ENCODE assay signal across 9 cellular contexts in the genomic region with DNA sequence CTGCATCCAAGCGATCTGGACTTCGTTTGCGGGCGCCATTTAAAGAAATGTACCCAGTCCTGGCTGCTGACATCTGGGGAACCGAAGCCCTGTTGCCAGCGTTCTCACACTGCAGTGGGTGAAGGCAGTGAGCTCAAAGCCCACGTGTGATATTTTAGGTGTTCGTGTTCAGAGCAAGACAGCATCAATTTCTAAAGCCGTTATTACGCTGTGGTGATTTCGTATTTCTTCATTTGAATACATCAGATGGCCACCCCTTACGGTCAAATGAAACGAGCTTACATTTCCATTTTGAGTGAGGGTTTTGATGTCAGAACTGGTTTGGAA. TPM values are rescaled to one million over a fixed set of nuclear protein-coding genes. Genes with fewer than 3 reads are reported as not detected.
DNase-seq lines count a peak whose midpoint lies in the region; ATAC-seq and TF ChIP-seq lines count a peak whose summit lies in the region.
"Had no signal": no experiment of that assay in that cellular context is flagged by ENCODE, and none has a peak within 500 bp of the region (broad histone marks: within the 10 kb centered on the region; RNA-seq: fewer than 3 reads in every experiment).

No MANE protein-coding gene starts in this region.

- H3K79me2 ChIP-seq in fibroblast of lung (ENCODE audit: control insufficient read depth, insufficient read depth, low read length): no peaks in the 10 kb centered on the region

- peak overlapping the region; percentile 68 for H3K4me3 Mint-ChIP-seq in activated CD4-positive, alpha-beta T cell treated with anti-CD3 and anti-CD28 coated beads for 36 hours

- ATAC-seq in activated CD4-positive, alpha-beta T cell treated with anti-CD3 and anti-CD28 coated beads for 36 hours: peak; percentile 22
- ATAC-seq in GM18520 (IDR thresholded peaks at IDR 0.05; ENCODE audit: unreplicated experiment): no peak

- intact Hi-C loops in activated CD4-positive, alpha-beta T cell treated with anti-CD3 and anti-CD28 coated beads for 36 hours (cut with DNase I, micrococcal nuclease): loop anchor here (10.0 kb wide), 2 partner anchors 218 to 342 kb away; no protein-coding TSS in a partner anchor

- peak overlapping the region; percentile 71 for H3K9ac ChIP-seq in fibroblast of lung (ENCODE audit: insufficient read depth, low read length)

- peak overlapping the region; percentile 72 to 86 (median 76) for H3K4me3 ChIP-seq in fibroblast of lung (replicated peaks in 1 of 4; ENCODE audit: control extremely low read depth in 1 of 4, insufficient read depth in 1 of 4, low read depth in 3 of 4, low read length in 4 of 4)
- H3K4me3 ChIP-seq in retinal pigment epithelial cell (ENCODE audit: low read length): peak overlapping the region; percentile 67

- peaks cover 2% of the 10 kb centered on the region for H3K4me1 ChIP-seq in fibroblast of lung (ENCODE audit: control insufficient read depth, extremely low read depth, insufficient read depth, low read length)

- no peak for DNase-seq in activated CD4-positive, alpha-beta T cell treated with anti-CD3 and anti-CD28 coated beads for 36 hours
- DNase-seq in activated CD4-positive, alpha-beta T cell treated with anti-CD3 and anti-CD28 coated beads, Interleukin-2, amount 50 U/mL, for 48 hours: no peak
- DNase-seq in RWPE1 (ENCODE audit: low spot score) (no peak), fibroblast of lung (ENCODE audit: low read depth in 2 of 2) (peak in 1 of 2 donors; percentile 38), retinal pigment epithelial cell (ENCODE audit: low read depth) (no peak), dedifferentiated amniotic fluid mesenchymal stem cell (ENCODE audit: extremely low spot score) (no peak)
- no peak for DNase-seq in activated CD4-positive, alpha-beta T cell treated with anti-CD3 and anti-CD28 coated beads, Interleukin-2, amount 50 U/mL, for 1 hour

- peaks cover 2% of the 10 kb centered on the region for H3K36me3 Mint-ChIP-seq in activated CD4-positive, alpha-beta T cell treated with anti-CD3 and anti-CD28 coated beads for 36 hours (ENCODE audit: low read depth)

- no peaks in the 10 kb centered on the region for H4K20me1 ChIP-seq in fibroblast of lung (ENCODE audit: control insufficient read depth, extremely low read depth, insufficient read depth, low read length)

- CTCF ChIA-PET in activated CD4-positive, alpha-beta T cell treated with anti-CD3 and anti-CD28 coated beads for 36 hours (lab: Charles Lee): interaction anchor here (0.5 to 3.4 kb wide), 5 partner anchors 39 to 397 kb away, joined by 3 to 43 read pairs (median 3); no protein-coding TSS in a partner anchor
- CTCF ChIA-PET in RWPE1 (lab: Yijun Ruan, JAX): interaction anchor here (0.6 kb wide), 1 partner anchor 326 kb away, joined by 3 read pairs; no protein-coding TSS in a partner anchor

- H3K27ac Mint-ChIP-seq in activated CD4-positive, alpha-beta T cell treated with anti-CD3 and anti-CD28 coated beads for 36 hours: no peak overlapping the region

- peak overlapping the region; percentile 97 for H3K4me2 ChIP-seq in fibroblast of lung (ENCODE audit: extremely low read depth, insufficient read depth, low read length)

- peaks cover 17% of the 10 kb centered on the region for H3K27me3 Mint-ChIP-seq in activated CD4-positive, alpha-beta T cell treated with anti-CD3 and anti-CD28 coated beads for 36 hours

- peaks cover 7% of the 10 kb centered on the region for H3K4me1 Mint-ChIP-seq in activated CD4-positive, alpha-beta T cell treated with anti-CD3 and anti-CD28 coated beads for 36 hours

- H3K9me3 Mint-ChIP-seq in activated CD4-positive, alpha-beta T cell treated with anti-CD3 and anti-CD28 coated beads for 36 hours (ENCODE audit: low read depth): no peaks in the 10 kb centered on the region

- POLR2A ChIA-PET in activated CD4-positive, alpha-beta T cell treated with anti-CD3 and anti-CD28 coated beads for 36 hours (lab: Charles Lee): interaction anchor here (0.6 to 0.7 kb wide), 2 partner anchors 11 to 35 kb away, joined by 3 to 6 read pairs; no protein-coding TSS in a partner anchor
- POLR2A ChIA-PET in RWPE1 (lab: Yijun Ruan, JAX; ENCODE audit: low non-redundant PET): no interaction called here

- no peaks in the 10 kb centered on the region for H3K36me3 ChIP-seq in fibroblast of lung (ENCODE audit: control insufficient read depth, insufficient read depth, low read length)

- TF ChIP-seq CTCF in RWPE1 (conservative IDR thresholded peaks at IDR 0.05; ENCODE audit: low read depth) (no peak), fibroblast of lung (conservative IDR thresholded peaks at IDR 0.05 in 1 of 2, IDR thresholded peaks at IDR 0.05 in 1 of 2; ENCODE audit: low read depth in 1 of 2, low read length in 2 of 2) (no peak), retinal pigment epithelial cell (conservative IDR thresholded peaks at IDR 0.05; ENCODE audit: low read depth, low read length) (no peak)

- H3K27me3 ChIP-seq in fibroblast of lung (ENCODE audit: control insufficient read depth, insufficient read depth, low read length): no peaks in the 10 kb centered on the region

- H3K27ac ChIP-seq in RWPE1 (peak overlapping the region; percentile 95), fibroblast of lung (ENCODE audit: insufficient read depth, low read length) (peak overlapping the region; percentile 70)

- no peaks in the 10 kb centered on the region for H3K9me3 ChIP-seq in fibroblast of lung (ENCODE audit: control insufficient read depth, insufficient read depth, low read depth, low read length)

- peak overlapping the region; percentile 94 for H2AFZ ChIP-seq in fibroblast of lung (ENCODE audit: low read length)

RNA-seq across cellular contexts. Expression of gene C4orf36, which starts 0.4 kb away (rescaled TPM):
- not detected for total RNA-seq in activated CD4-positive, alpha-beta T cell treated with anti-CD3 and anti-CD28 coated beads for 36 hours
- total RNA-seq in fibroblast of lung: 2.8 and 6.3 TPM in 2 replicates
- polyA plus RNA-seq in fibroblast of lung: 0.98 and 1.5 TPM in 2 replicates
- polyA plus RNA-seq in fibroblast of lung (2012): 0.84 and 1.2 TPM in 2 replicates
- polyA minus RNA-seq in fibroblast of lung (ENCODE audit: low replicate concordance): not detected in 2 replicates

RNA-seq across cellular contexts. Expression of gene AFF1, which starts 42.2 kb away (rescaled TPM):
- total RNA-seq in activated CD4-positive, alpha-beta T cell treated with anti-CD3 and anti-CD28 coated beads for 36 hours: 10 to 100 TPM; 47.3 to 57.8 TPM
- 14.1 and 21.1 TPM in 2 replicates for total RNA-seq in fibroblast of lung
- 15.5 and 17.9 TPM in 2 replicates for polyA plus RNA-seq in fibroblast of lung
- polyA plus RNA-seq in fibroblast of lung (2012): 7.1 and 11.2 TPM in 2 replicates
- polyA minus RNA-seq in fibroblast of lung (ENCODE audit: low replicate concordance): 48.5 and 64.8 TPM in 2 replicates

RNA-seq across cellular contexts. Expression of gene SLC10A6, which starts 43.4 kb away (rescaled TPM):
- total RNA-seq in activated CD4-positive, alpha-beta T cell treated with anti-CD3 and anti-CD28 coated beads for 36 hours: not detected
- 0.51 and 0.66 TPM in 2 replicates for total RNA-seq in fibroblast of lung
- not detected in 2 replicates for polyA plus RNA-seq in fibroblast of lung
- not detected in 2 replicates for polyA plus RNA-seq in fibroblast of lung (2012)
- not detected in 2 replicates for polyA minus RNA-seq in fibroblast of lung (ENCODE audit: low replicate concordance)
- total RNA-seq: Daoy had no signal
